In the genomic region with DNA sequence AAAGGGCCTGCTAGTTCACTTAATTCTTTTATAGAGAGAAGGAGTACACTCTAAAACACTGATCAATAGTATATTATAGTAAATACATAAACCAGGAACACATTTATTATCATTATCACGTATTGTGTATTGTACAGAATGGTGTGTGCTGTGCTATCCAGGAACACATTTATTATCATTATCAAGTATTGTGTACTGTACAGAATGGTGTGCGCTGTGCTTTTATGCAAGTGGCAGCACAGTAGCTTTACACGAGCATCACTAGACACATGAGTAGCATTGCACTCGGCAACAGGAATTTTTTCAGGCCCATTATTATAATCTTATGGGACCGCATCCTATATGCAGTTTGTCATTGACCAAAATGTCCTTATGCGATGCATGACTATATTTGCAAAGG, we compare ENCODE assay signal across 1 cellular context.
TF ChIP-seq lines count a peak whose summit lies in the region.

No MANE protein-coding gene starts in this region.

TF ChIP-seq in GM12878, 131 proteins besides CTCF, POLR2A, EP300 and RAD21:
- no peak for TF ChIP-seq KLF5 (IDR thresholded peaks at IDR 0.05; ENCODE audit: partially characterized antibody)
- no peak for TF ChIP-seq NR2F1 (conservative IDR thresholded peaks at IDR 0.05)
- TF ChIP-seq, protein P1, sequence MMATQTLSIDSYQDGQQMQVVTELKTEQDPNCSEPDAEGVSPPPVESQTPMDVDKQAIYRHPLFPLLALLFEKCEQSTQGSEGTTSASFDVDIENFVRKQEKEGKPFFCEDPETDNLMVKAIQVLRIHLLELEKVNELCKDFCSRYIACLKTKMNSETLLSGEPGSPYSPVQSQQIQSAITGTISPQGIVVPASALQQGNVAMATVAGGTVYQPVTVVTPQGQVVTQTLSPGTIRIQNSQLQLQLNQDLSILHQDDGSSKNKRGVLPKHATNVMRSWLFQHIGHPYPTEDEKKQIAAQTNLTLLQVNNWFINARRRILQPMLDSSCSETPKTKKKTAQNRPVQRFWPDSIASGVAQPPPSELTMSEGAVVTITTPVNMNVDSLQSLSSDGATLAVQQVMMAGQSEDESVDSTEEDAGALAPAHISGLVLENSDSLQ (IDR thresholded peaks at IDR 0.05) = no peak
- TF ChIP-seq ZNF592 (IDR thresholded peaks at IDR 0.05) = no peak
- no peak for TF ChIP-seq SIN3A (IDR thresholded peaks at IDR 0.05; ENCODE audit: low read depth, low read length)
- TF ChIP-seq CHD2 (IDR thresholded peaks at IDR 0.05; ENCODE audit: borderline replicate concordance, low read depth, low read length) = no peak
- TF ChIP-seq SREBF2 (IDR thresholded peaks at IDR 0.05; ENCODE audit: low read length) = no peak
- no peak for TF ChIP-seq NFYA (IDR thresholded peaks at IDR 0.05; ENCODE audit: borderline replicate concordance, low read depth, low read length)
- no peak for TF ChIP-seq BCL11A (IDR thresholded peaks at IDR 0.05; ENCODE audit: low read depth, low read length)
- no peak for TF ChIP-seq ZNF687 (IDR thresholded peaks at IDR 0.05)
- TF ChIP-seq BHLHE40 (IDR thresholded peaks at IDR 0.05; ENCODE audit: borderline replicate concordance in 1 of 2, low read depth in 2 of 2, low read length in 1 of 2) = no peak
- no peak for TF ChIP-seq TCF7 (IDR thresholded peaks at IDR 0.05; ENCODE audit: borderline replicate concordance)
- no peak for TF ChIP-seq WRNIP1 (IDR thresholded peaks at IDR 0.05; ENCODE audit: borderline replicate concordance, low read depth, low read length)
